ENCODE assay signal across 13 cellular contexts in genomic region chr4:3322059-3322550, GRCh38. TPM values are rescaled to one million over a fixed set of nuclear protein-coding genes. Genes with fewer than 3 reads are reported as not detected.
DNase-seq lines count a peak whose midpoint lies in the region; ATAC-seq and TF ChIP-seq lines count a peak whose summit lies in the region.
"Had no signal": no experiment of that assay in that cellular context is flagged by ENCODE, and none has a peak within 500 bp of the region (broad histone marks: within the 10 kb centered on the region; RNA-seq: fewer than 3 reads in every experiment).

No MANE protein-coding gene starts in this region.

- peak overlapping the region; percentile 24 to 59 (median 56) for H3K27ac Mint-ChIP-seq in nephron
- no peak overlapping the region for H3K27ac Mint-ChIP-seq in activated CD4-positive, alpha-beta memory T cell treated with anti-CD3 and anti-CD28 coated beads, Interleukin-2, amount 10 ng/mL, durations not matched to agents 7 days and 5 days
- H3K27ac Mint-ChIP-seq: activated CD4-positive, alpha-beta T cell treated with anti-CD3 and anti-CD28 coated beads, Interleukin-2, amount 10 ng/mL, durations not matched to agents 7 days and 5 days had no signal

- peaks cover 3% of the 10 kb centered on the region for H3K27me3 Mint-ChIP-seq in nephron (ENCODE audit: low read depth)
- peaks cover 4% of the 10 kb centered on the region for H3K27me3 Mint-ChIP-seq in activated CD4-positive, alpha-beta memory T cell treated with anti-CD3 and anti-CD28 coated beads, Interleukin-2, amount 10 ng/mL, durations not matched to agents 7 days and 5 days
- H3K27me3 Mint-ChIP-seq: IgD-negative memory B cell had no signal

- POLR2A ChIA-PET in activated CD4-positive, alpha-beta memory T cell treated with anti-CD3 and anti-CD28 coated beads, Interleukin-2, amount 10 ng/mL, durations not matched to agents 7 days and 5 days (lab: Charles Lee), result no interaction called here

- CTCF ChIA-PET in activated CD4-positive, alpha-beta memory T cell treated with anti-CD3 and anti-CD28 coated beads, Interleukin-2, amount 10 ng/mL, durations not matched to agents 7 days and 5 days (lab: Charles Lee), result interaction anchor here (0.7 to 1.6 kb wide), 2 partner anchors 24 to 215 kb away, joined by 3 to 5 read pairs; no protein-coding TSS in a partner anchor

- DNase-seq in AG08395 (ENCODE audit: low spot score) (peak; percentile 71), NCI-H2029 treated with DMSO at 0.1 percent for 48 hours (lab: John Stamatoyannopoulos, UW) (peak; percentile 55), fibroblast of peridontal ligament (ENCODE audit: extremely low read depth) (peak; percentile 16), T-helper 9 cell (no peak), DMS 273 (lab: John Stamatoyannopoulos, UW; ENCODE audit: unreplicated experiment) (no peak)
- no peak for DNase-seq in activated CD4-positive, alpha-beta memory T cell treated with anti-CD3 and anti-CD28 coated beads, Interleukin-2, amount 10 ng/mL, durations not matched to agents 7 days and 5 days
- DNase-seq: activated CD4-positive, alpha-beta T cell treated with anti-CD3 and anti-CD28 coated beads, Interleukin-2, amount 10 ng/mL, durations not matched to agents 7 days and 5 days; glutamatergic neuron; naive thymus-derived CD8-positive, alpha-beta T cell; NCI-H2227 treated with DMSO at 0.1 percent for 48 hours had no signal

- H3K4me1 Mint-ChIP-seq in nephron, result peaks cover 20% of the 10 kb centered on the region
- no peaks in the 10 kb centered on the region for H3K4me1 Mint-ChIP-seq in activated CD4-positive, alpha-beta memory T cell treated with anti-CD3 and anti-CD28 coated beads, Interleukin-2, amount 10 ng/mL, durations not matched to agents 7 days and 5 days
- H3K4me1 Mint-ChIP-seq: activated CD4-positive, alpha-beta T cell treated with anti-CD3 and anti-CD28 coated beads, Interleukin-2, amount 10 ng/mL, durations not matched to agents 7 days and 5 days; IgD-negative memory B cell had no signal

- peaks cover 11% of the 10 kb centered on the region for H3K9me3 Mint-ChIP-seq in nephron
- no peaks in the 10 kb centered on the region for H3K9me3 Mint-ChIP-seq in activated CD4-positive, alpha-beta memory T cell treated with anti-CD3 and anti-CD28 coated beads, Interleukin-2, amount 10 ng/mL, durations not matched to agents 7 days and 5 days
- H3K9me3 Mint-ChIP-seq: activated CD4-positive, alpha-beta T cell treated with anti-CD3 and anti-CD28 coated beads, Interleukin-2, amount 10 ng/mL, durations not matched to agents 7 days and 5 days had no signal

- ATAC-seq in GM19395 (IDR thresholded peaks at IDR 0.05; ENCODE audit: unreplicated experiment), result no peak
- ATAC-seq: naive thymus-derived CD8-positive, alpha-beta T cell had no signal

- H3K4me3 Mint-ChIP-seq in nephron, result no peak overlapping the region
- H3K4me3 Mint-ChIP-seq in activated CD4-positive, alpha-beta memory T cell treated with anti-CD3 and anti-CD28 coated beads, Interleukin-2, amount 10 ng/mL, durations not matched to agents 7 days and 5 days, result no peak overlapping the region
- H3K4me3 Mint-ChIP-seq: activated CD4-positive, alpha-beta T cell treated with anti-CD3 and anti-CD28 coated beads, Interleukin-2, amount 10 ng/mL, durations not matched to agents 7 days and 5 days; IgD-negative memory B cell; naive thymus-derived CD8-positive, alpha-beta T cell had no signal

- no peak for TF ChIP-seq CTCF in nephron (IDR thresholded peaks at IDR 0.05; ENCODE audit: unreplicated experiment in 3 of 3)

- peaks cover 68% of the 10 kb centered on the region for H3K36me3 Mint-ChIP-seq in nephron (ENCODE audit: low read depth)
- no peaks in the 10 kb centered on the region for H3K36me3 Mint-ChIP-seq in activated CD4-positive, alpha-beta memory T cell treated with anti-CD3 and anti-CD28 coated beads, Interleukin-2, amount 10 ng/mL, durations not matched to agents 7 days and 5 days (ENCODE audit: low read depth)

RNA-seq across cellular contexts. Expression of gene RGS12, which starts 29.3 kb away (rescaled TPM):
- total RNA-seq in activated CD4-positive, alpha-beta memory T cell treated with anti-CD3 and anti-CD28 coated beads, Interleukin-2, amount 10 ng/mL, durations not matched to agents 7 days and 5 days, result 1 to 10 TPM; 7.4 to 7.5 TPM

Comparison
In these comparisons a context has a peak if more than half of its experiments do, and no peak if none do; other contexts are left out.
1. DNase-seq: peak in AG08395 (single experiment), NCI-H2029 treated with DMSO at 0.1 percent for 48 hours (single experiment) and fibroblast of peridontal ligament (single experiment); none in T-helper 9 cell (single experiment), DMS 273 (single experiment) and activated CD4-positive, alpha-beta memory T cell treated with anti-CD3 and anti-CD28 coated beads, Interleukin-2, amount 10 ng/mL, durations not matched to agents 7 days and 5 days (single experiment).